Comparison of ENCODE assay signal across 1 cellular context in the genomic region with DNA sequence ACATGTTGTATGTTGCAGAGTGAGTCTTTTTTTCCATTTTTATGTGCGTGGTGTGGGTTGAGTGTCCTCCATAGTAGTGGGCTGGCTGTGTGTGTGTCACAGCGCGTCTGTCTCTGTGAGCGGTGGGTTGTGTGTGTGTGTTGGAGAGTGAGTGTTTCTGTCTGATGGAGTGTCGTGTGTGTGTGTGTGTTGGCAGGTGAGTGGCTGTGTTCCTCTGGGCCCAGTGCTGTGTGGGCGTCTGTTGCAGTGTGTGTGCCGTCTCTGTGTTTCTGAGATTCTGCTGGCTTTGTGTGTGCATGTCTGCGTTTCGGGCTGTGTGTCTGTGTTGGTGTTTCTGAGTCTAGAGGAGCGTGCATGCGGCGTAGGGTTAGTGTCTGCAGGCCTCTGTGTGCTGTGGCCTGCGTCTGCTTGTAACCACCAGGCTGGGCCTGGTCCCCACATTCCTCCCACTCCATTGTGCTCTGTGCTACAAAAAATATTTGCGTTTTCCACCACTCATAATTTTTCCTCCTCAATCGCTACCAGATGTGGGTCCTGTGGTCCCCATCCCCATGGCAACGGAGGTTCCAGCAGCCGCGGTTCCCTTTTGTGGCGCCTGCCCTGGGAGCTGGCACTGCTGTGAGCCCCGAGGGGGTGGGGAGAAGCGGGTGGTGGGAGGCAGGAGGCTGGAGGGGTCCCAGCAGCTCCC.
TF ChIP-seq lines count a peak whose summit lies in the region.

No MANE protein-coding gene starts in this region.

TF ChIP-seq in K562, 482 proteins besides CTCF, POLR2A, EP300 and RAD21 (continued from another document and continues in another):
- TF ChIP-seq, protein P1, sequence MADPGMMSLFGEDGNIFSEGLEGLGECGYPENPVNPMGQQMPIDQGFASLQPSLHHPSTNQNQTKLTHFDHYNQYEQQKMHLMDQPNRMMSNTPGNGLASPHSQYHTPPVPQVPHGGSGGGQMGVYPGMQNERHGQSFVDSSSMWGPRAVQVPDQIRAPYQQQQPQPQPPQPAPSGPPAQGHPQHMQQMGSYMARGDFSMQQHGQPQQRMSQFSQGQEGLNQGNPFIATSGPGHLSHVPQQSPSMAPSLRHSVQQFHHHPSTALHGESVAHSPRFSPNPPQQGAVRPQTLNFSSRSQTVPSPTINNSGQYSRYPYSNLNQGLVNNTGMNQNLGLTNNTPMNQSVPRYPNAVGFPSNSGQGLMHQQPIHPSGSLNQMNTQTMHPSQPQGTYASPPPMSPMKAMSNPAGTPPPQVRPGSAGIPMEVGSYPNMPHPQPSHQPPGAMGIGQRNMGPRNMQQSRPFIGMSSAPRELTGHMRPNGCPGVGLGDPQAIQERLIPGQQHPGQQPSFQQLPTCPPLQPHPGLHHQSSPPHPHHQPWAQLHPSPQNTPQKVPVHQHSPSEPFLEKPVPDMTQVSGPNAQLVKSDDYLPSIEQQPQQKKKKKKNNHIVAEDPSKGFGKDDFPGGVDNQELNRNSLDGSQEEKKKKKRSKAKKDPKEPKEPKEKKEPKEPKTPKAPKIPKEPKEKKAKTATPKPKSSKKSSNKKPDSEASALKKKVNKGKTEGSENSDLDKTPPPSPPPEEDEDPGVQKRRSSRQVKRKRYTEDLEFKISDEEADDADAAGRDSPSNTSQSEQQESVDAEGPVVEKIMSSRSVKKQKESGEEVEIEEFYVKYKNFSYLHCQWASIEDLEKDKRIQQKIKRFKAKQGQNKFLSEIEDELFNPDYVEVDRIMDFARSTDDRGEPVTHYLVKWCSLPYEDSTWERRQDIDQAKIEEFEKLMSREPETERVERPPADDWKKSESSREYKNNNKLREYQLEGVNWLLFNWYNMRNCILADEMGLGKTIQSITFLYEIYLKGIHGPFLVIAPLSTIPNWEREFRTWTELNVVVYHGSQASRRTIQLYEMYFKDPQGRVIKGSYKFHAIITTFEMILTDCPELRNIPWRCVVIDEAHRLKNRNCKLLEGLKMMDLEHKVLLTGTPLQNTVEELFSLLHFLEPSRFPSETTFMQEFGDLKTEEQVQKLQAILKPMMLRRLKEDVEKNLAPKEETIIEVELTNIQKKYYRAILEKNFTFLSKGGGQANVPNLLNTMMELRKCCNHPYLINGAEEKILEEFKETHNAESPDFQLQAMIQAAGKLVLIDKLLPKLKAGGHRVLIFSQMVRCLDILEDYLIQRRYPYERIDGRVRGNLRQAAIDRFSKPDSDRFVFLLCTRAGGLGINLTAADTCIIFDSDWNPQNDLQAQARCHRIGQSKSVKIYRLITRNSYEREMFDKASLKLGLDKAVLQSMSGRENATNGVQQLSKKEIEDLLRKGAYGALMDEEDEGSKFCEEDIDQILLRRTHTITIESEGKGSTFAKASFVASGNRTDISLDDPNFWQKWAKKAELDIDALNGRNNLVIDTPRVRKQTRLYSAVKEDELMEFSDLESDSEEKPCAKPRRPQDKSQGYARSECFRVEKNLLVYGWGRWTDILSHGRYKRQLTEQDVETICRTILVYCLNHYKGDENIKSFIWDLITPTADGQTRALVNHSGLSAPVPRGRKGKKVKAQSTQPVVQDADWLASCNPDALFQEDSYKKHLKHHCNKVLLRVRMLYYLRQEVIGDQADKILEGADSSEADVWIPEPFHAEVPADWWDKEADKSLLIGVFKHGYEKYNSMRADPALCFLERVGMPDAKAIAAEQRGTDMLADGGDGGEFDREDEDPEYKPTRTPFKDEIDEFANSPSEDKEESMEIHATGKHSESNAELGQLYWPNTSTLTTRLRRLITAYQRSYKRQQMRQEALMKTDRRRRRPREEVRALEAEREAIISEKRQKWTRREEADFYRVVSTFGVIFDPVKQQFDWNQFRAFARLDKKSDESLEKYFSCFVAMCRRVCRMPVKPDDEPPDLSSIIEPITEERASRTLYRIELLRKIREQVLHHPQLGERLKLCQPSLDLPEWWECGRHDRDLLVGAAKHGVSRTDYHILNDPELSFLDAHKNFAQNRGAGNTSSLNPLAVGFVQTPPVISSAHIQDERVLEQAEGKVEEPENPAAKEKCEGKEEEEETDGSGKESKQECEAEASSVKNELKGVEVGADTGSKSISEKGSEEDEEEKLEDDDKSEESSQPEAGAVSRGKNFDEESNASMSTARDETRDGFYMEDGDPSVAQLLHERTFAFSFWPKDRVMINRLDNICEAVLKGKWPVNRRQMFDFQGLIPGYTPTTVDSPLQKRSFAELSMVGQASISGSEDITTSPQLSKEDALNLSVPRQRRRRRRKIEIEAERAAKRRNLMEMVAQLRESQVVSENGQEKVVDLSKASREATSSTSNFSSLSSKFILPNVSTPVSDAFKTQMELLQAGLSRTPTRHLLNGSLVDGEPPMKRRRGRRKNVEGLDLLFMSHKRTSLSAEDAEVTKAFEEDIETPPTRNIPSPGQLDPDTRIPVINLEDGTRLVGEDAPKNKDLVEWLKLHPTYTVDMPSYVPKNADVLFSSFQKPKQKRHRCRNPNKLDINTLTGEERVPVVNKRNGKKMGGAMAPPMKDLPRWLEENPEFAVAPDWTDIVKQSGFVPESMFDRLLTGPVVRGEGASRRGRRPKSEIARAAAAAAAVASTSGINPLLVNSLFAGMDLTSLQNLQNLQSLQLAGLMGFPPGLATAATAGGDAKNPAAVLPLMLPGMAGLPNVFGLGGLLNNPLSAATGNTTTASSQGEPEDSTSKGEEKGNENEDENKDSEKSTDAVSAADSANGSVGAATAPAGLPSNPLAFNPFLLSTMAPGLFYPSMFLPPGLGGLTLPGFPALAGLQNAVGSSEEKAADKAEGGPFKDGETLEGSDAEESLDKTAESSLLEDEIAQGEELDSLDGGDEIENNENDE (IDR thresholded peaks at IDR 0.05; ENCODE audit: low read depth, low read length) = no peak
- no peak for TF ChIP-seq SMAD2 (IDR thresholded peaks at IDR 0.05; ENCODE audit: low read depth, low read length)
- TF ChIP-seq EGR1 (conservative IDR thresholded peaks at IDR 0.05) = peak; percentile 64
- peak; percentile 89 for TF ChIP-seq ELF4 (CRISPR knock-in tag; IDR thresholded peaks at IDR 0.05)
- no peak for TF ChIP-seq ZNF408 (CRISPR knock-in tag; IDR thresholded peaks at IDR 0.05; ENCODE audit: low read depth)
- peak; percentile 23; the same call in 1 of the 2 replicates for TF ChIP-seq KDM2B (CRISPR knock-in tag; IDR thresholded peaks at IDR 0.05)
- no peak for TF ChIP-seq HOMEZ (CRISPR knock-in tag; IDR thresholded peaks at IDR 0.05)
- no peak for TF ChIP-seq CEBPG (CRISPR knock-in tag; IDR thresholded peaks at IDR 0.05)
- TF ChIP-seq CEBPG (tag; conservative IDR thresholded peaks at IDR 0.05 in 1 of 2, IDR thresholded peaks at IDR 0.05 in 1 of 2) = no peak
- peak; percentile 90 for TF ChIP-seq OTX1 (CRISPR knock-in tag; IDR thresholded peaks at IDR 0.05)
- TF ChIP-seq ZBTB17 (CRISPR knock-in tag; IDR thresholded peaks at IDR 0.05) = no peak
- TF ChIP-seq ZNF217 (CRISPR knock-in tag; IDR thresholded peaks at IDR 0.05) = no peak
- TF ChIP-seq, protein P2, sequence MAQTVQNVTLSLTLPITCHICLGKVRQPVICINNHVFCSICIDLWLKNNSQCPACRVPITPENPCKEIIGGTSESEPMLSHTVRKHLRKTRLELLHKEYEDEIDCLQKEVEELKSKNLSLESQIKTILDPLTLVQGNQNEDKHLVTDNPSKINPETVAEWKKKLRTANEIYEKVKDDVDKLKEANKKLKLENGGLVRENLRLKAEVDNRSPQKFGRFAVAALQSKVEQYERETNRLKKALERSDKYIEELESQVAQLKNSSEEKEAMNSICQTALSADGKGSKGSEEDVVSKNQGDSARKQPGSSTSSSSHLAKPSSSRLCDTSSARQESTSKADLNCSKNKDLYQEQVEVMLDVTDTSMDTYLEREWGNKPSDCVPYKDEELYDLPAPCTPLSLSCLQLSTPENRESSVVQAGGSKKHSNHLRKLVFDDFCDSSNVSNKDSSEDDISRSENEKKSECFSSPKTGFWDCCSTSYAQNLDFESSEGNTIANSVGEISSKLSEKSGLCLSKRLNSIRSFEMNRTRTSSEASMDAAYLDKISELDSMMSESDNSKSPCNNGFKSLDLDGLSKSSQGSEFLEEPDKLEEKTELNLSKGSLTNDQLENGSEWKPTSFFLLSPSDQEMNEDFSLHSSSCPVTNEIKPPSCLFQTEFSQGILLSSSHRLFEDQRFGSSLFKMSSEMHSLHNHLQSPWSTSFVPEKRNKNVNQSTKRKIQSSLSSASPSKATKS (CRISPR knock-in tag; IDR thresholded peaks at IDR 0.05) = no peak
- TF ChIP-seq ELF2 (CRISPR knock-in tag; IDR thresholded peaks at IDR 0.05) = no peak
- TF ChIP-seq CBX2 (IDR thresholded peaks at IDR 0.05; ENCODE audit: insufficient read depth, low read length, poor library complexity, severe bottlenecking) = no peak
- no peak for TF ChIP-seq TCF3 (CRISPR knock-in tag; IDR thresholded peaks at IDR 0.05)
- TF ChIP-seq SREBF1 (IDR thresholded peaks at IDR 0.05; ENCODE audit: borderline replicate concordance, low read depth, low read length) = no peak
- TF ChIP-seq CBFB (CRISPR knock-in tag; IDR thresholded peaks at IDR 0.05) = 0 out of 2 replicates have a peak, but pooled peaks have one; percentile 12
- TF ChIP-seq BRD9 (IDR thresholded peaks at IDR 0.05; ENCODE audit: low read depth, partially characterized antibody) = peak; percentile 67
- TF ChIP-seq MLX (CRISPR knock-in tag; conservative IDR thresholded peaks at IDR 0.05) = 0 out of 4 replicates have a peak, but pooled peaks of 1 of the 2 experiments have one; percentile 21
- peak; percentile 91; the same call in 1 of the 2 replicates for TF ChIP-seq HDGF (IDR thresholded peaks at IDR 0.05)
- TF ChIP-seq, protein P3, sequence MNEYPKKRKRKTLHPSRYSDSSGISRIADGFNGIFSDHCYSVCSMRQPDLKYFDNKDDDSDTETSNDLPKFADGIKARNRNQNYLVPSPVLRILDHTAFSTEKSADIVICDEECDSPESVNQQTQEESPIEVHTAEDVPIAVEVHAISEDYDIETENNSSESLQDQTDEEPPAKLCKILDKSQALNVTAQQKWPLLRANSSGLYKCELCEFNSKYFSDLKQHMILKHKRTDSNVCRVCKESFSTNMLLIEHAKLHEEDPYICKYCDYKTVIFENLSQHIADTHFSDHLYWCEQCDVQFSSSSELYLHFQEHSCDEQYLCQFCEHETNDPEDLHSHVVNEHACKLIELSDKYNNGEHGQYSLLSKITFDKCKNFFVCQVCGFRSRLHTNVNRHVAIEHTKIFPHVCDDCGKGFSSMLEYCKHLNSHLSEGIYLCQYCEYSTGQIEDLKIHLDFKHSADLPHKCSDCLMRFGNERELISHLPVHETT (CRISPR knock-in tag; conservative IDR thresholded peaks at IDR 0.05 in 1 of 2, IDR thresholded peaks at IDR 0.05 in 1 of 2) = no peak
- TF ChIP-seq SETDB1 (IDR thresholded peaks at IDR 0.05; ENCODE audit: low read length) = no peak
- no peak for TF ChIP-seq SMARCE1 (IDR thresholded peaks at IDR 0.05)
- TF ChIP-seq, protein P4, sequence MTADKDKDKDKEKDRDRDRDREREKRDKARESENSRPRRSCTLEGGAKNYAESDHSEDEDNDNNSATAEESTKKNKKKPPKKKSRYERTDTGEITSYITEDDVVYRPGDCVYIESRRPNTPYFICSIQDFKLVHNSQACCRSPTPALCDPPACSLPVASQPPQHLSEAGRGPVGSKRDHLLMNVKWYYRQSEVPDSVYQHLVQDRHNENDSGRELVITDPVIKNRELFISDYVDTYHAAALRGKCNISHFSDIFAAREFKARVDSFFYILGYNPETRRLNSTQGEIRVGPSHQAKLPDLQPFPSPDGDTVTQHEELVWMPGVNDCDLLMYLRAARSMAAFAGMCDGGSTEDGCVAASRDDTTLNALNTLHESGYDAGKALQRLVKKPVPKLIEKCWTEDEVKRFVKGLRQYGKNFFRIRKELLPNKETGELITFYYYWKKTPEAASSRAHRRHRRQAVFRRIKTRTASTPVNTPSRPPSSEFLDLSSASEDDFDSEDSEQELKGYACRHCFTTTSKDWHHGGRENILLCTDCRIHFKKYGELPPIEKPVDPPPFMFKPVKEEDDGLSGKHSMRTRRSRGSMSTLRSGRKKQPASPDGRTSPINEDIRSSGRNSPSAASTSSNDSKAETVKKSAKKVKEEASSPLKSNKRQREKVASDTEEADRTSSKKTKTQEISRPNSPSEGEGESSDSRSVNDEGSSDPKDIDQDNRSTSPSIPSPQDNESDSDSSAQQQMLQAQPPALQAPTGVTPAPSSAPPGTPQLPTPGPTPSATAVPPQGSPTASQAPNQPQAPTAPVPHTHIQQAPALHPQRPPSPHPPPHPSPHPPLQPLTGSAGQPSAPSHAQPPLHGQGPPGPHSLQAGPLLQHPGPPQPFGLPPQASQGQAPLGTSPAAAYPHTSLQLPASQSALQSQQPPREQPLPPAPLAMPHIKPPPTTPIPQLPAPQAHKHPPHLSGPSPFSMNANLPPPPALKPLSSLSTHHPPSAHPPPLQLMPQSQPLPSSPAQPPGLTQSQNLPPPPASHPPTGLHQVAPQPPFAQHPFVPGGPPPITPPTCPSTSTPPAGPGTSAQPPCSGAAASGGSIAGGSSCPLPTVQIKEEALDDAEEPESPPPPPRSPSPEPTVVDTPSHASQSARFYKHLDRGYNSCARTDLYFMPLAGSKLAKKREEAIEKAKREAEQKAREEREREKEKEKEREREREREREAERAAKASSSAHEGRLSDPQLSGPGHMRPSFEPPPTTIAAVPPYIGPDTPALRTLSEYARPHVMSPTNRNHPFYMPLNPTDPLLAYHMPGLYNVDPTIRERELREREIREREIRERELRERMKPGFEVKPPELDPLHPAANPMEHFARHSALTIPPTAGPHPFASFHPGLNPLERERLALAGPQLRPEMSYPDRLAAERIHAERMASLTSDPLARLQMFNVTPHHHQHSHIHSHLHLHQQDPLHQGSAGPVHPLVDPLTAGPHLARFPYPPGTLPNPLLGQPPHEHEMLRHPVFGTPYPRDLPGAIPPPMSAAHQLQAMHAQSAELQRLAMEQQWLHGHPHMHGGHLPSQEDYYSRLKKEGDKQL (CRISPR knock-in tag; IDR thresholded peaks at IDR 0.05; ENCODE audit: borderline replicate concordance) = no peak
- TF ChIP-seq ZNF551 (CRISPR knock-in tag; IDR thresholded peaks at IDR 0.05) = no peak
- no peak for TF ChIP-seq GABPB1 (CRISPR knock-in tag; IDR thresholded peaks at IDR 0.05)
- TF ChIP-seq, protein P5, sequence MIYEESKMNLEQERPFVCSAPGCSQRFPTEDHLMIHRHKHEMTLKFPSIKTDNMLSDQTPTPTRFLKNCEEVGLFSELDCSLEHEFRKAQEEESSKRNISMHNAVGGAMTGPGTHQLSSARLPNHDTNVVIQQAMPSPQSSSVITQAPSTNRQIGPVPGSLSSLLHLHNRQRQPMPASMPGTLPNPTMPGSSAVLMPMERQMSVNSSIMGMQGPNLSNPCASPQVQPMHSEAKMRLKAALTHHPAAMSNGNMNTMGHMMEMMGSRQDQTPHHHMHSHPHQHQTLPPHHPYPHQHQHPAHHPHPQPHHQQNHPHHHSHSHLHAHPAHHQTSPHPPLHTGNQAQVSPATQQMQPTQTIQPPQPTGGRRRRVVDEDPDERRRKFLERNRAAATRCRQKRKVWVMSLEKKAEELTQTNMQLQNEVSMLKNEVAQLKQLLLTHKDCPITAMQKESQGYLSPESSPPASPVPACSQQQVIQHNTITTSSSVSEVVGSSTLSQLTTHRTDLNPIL (CRISPR knock-in tag; IDR thresholded peaks at IDR 0.05) = no peak
